ENCODE assay signal across 9 cellular contexts in the genomic region with DNA sequence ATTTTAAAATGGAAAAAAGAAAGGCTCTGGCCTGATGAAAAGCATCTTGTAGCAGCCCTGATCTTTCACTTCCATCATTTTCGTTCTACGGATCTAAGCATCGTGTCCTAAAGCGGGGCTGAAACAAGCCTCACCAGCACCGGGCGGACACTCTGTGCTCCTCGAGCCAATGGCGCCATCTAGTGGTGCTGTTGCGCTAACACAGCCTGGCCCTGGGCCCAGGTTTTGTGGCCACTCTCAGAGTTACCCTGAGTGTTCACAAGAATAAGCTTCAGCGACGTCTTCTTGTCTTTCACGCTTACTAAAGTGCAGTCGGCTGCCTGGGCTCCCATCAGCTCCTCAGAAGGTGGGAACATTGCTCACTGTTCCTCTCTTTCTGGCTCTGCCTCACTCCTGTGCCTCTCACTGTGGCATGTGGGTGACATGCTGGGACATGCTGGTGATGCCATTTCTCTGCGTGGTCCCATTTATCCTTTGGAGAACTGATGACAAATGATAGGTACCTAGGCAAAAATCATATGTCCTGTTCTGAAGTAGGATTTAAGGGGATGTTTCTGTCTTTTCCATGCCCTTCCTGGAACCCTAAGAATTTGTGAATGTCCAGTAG. TPM values are rescaled to one million over a fixed set of nuclear protein-coding genes. Genes with fewer than 3 reads are reported as not detected.
DNase-seq lines count a peak whose midpoint lies in the region; ATAC-seq lines count a peak whose summit lies in the region.
"Had no signal": no experiment of that assay in that cellular context is flagged by ENCODE, and none has a peak within 500 bp of the region (broad histone marks: within the 10 kb centered on the region; RNA-seq: fewer than 3 reads in every experiment).

No MANE protein-coding gene starts in this region.

- H3K9me3 Mint-ChIP-seq in CD4-positive, alpha-beta memory T cell: no peaks in the 10 kb centered on the region

- no peaks in the 10 kb centered on the region for H3K4me1 ChIP-seq in CD4-positive, alpha-beta memory T cell (ENCODE audit: insufficient read depth, low read length)

- H3K27ac Mint-ChIP-seq in CD4-positive, alpha-beta memory T cell: no peak overlapping the region
- H3K27ac Mint-ChIP-seq: activated naive CD8-positive, alpha-beta T cell had no signal

- CTCF ChIA-PET in CD4-positive, alpha-beta memory T cell (lab: Charles Lee; ENCODE audit: partially characterized antibody): interaction anchor here (0.8 to 5.3 kb wide), 14 partner anchors 9 to 833 kb away, joined by 3 to 68 read pairs (median 4); no protein-coding TSS in a partner anchor

- peak; percentile 95 for ATAC-seq in HG03280 (IDR thresholded peaks at IDR 0.05; ENCODE audit: unreplicated experiment)

- H3K36me3 Mint-ChIP-seq in CD4-positive, alpha-beta memory T cell: no peaks in the 10 kb centered on the region
- H3K36me3 Mint-ChIP-seq: activated naive CD8-positive, alpha-beta T cell had no signal

- DNase-seq in CD4-positive, alpha-beta memory T cell: peak; percentile 50 to 72 (median 61)
- peak; percentile 54 for DNase-seq in GM19240 (ENCODE audit: insufficient read length, low spot score)
- peak; percentile 3 for DNase-seq in NCI-H510A (lab: John Stamatoyannopoulos, UW)
- DNase-seq in activated CD4-positive, alpha-beta T cell treated with anti-CD3 and anti-CD28 coated beads, Interleukin-2, amount 50 U/mL, for 4 hours: peak; percentile 67 to 69
- peak; percentile 42 for DNase-seq in effector CD4-positive, alpha-beta T cell
- DNase-seq in mesenteric fat pad (ENCODE audit: low spot score): peak; percentile 93
- DNase-seq in stimulated activated CD8-positive, alpha-beta memory T cell treated with anti-CD3 and anti-CD28 coated beads, Interleukin-2, amount 100 ng/mL, for 48 hours (ENCODE audit: low read depth in 2 of 2): peak; percentile 61 to 68

- no peak overlapping the region for H3K4me3 Mint-ChIP-seq in CD4-positive, alpha-beta memory T cell
- H3K4me3 Mint-ChIP-seq: activated naive CD8-positive, alpha-beta T cell had no signal

- no peak overlapping the region for H3K4me3 ChIP-seq in CD4-positive, alpha-beta memory T cell (ENCODE audit: low read length in 2 of 2)

- POLR2A ChIA-PET in CD4-positive, alpha-beta memory T cell (lab: Charles Lee; ENCODE audit: partially characterized antibody): no interaction called here

- H3K9me3 ChIP-seq in CD4-positive, alpha-beta memory T cell (ENCODE audit: control insufficient read depth in 1 of 2, low read length in 2 of 2): no peaks in the 10 kb centered on the region

- peaks cover 9 to 27% of the 10 kb centered on the region in 2 donors for H3K27me3 Mint-ChIP-seq in CD4-positive, alpha-beta memory T cell

- peaks cover 0 to 10% (median 4%) of the 10 kb centered on the region in 4 donors for H3K4me1 Mint-ChIP-seq in CD4-positive, alpha-beta memory T cell

- H3K36me3 ChIP-seq in CD4-positive, alpha-beta memory T cell (ENCODE audit: insufficient read depth, low read length): no peaks in the 10 kb centered on the region

- peaks cover 4% of the 10 kb centered on the region for H3K27me3 ChIP-seq in CD4-positive, alpha-beta memory T cell (ENCODE audit: insufficient read depth, low read length)

- intact Hi-C loops in CD4-positive, alpha-beta memory T cell (cut with micrococcal nuclease): loop anchor here (5.0 kb wide), 1 partner anchor 397 kb away; no protein-coding TSS in a partner anchor

- H3K27ac ChIP-seq in CD4-positive, alpha-beta memory T cell (ENCODE audit: low read depth, low read length): no peak overlapping the region

RNA-seq across cellular contexts. Expression of a gene that starts 32.7 kb away (rescaled TPM):
- not detected for total RNA-seq in CD4-positive, alpha-beta memory T cell
- polyA plus RNA-seq in CD4-positive, alpha-beta memory T cell: not detected
- total RNA-seq in mesenteric fat pad: 1.1 TPM

RNA-seq across cellular contexts. Expression of a gene that starts 41.0 kb away (rescaled TPM):
- under 1 TPM in 1 of 2 experiments, not detected in 1; 0.23 TPM for total RNA-seq in CD4-positive, alpha-beta memory T cell
- polyA plus RNA-seq in CD4-positive, alpha-beta memory T cell: under 1 TPM in 1 of 2 donors, not detected in 1; 0.08 TPM
- 3.6 TPM for total RNA-seq in mesenteric fat pad

Comparison
In these comparisons a context has a peak if more than half of its experiments do, and no peak if none do; other contexts are left out.
1. DNase-seq: peak in every context shown above with its lines; median percentile 93 in mesenteric fat pad; 68 in activated CD4-positive, alpha-beta T cell treated with anti-CD3 and anti-CD28 coated beads, Interleukin-2, amount 50 U/mL, for 4 hours; 64 in stimulated activated CD8-positive, alpha-beta memory T cell treated with anti-CD3 and anti-CD28 coated beads, Interleukin-2, amount 100 ng/mL, for 48 hours; 61 in CD4-positive, alpha-beta memory T cell; 54 in GM19240; 42 in effector CD4-positive, alpha-beta T cell; 3 in NCI-H510A.